ENCODE assay signal across 33 cellular contexts in the genomic region with DNA sequence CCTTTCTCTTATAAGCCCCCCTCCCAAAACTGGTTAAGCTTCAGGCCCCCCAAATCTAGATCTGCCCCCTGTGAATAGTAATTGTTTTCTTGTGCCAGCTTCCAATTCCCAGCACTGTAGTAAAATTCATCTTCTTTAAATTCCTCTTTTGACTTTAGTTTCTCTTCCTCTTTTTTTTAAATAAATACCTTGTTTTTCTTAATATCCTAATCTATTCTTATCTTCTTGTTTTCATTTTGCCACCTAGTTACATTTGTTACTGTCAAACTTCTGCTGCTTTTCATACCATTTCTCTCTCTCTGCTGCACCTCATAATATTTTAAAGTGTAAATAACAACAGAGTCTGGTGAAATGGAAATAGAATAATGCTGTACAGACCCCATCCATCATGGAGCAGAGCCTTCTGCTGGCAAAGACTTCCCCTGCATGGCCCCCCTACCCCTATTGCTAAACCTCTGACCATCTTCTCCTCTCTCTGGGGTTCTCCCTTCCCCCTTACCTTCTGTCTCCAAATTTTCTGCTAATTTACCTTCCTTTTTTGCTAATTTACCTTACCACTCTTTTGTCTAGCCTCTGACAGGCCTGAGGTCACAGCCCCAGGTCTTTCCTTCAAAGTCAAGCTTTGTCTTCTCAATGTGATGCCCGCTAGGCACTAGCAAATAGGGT.
DNase-seq lines count a peak whose midpoint lies in the region; ATAC-seq, FAIRE-seq and TF ChIP-seq lines count a peak whose summit lies in the region.
"Had no signal": no experiment of that assay in that cellular context is flagged by ENCODE, and none has a peak within 500 bp of the region (broad histone marks: within the 10 kb centered on the region; RNA-seq: fewer than 3 reads in every experiment).

No MANE protein-coding gene starts in this region.

- peaks cover 12% of the 10 kb centered on the region in 2 donors for H3K36me3 Mint-ChIP-seq in naive B cell

- no peak for TF ChIP-seq CTCF in testis (IDR thresholded peaks at IDR 0.05)

- 94 to 97% methylated on average over 1 of the region's 1 CpG for WGBS in testis, 2 donors

- peaks cover 3 to 14% (median 12%) of the 10 kb centered on the region in 7 donors for H3K9me3 Mint-ChIP-seq in naive B cell
- H3K9me3 Mint-ChIP-seq: activated CD4-positive, alpha-beta memory T cell treated with anti-CD3 and anti-CD28 coated beads, Interleukin-2, amount 10 ng/mL, durations not matched to agents 7 days and 5 days; activated T-helper 1 cell treated with anti-CD3 and anti-CD28 coated beads, Interleukin-12 subunit alpha, Interleukin-12 subunit beta, Interleukin-2, Interleukin-4 antibody, amounts not matched to agents 30 ng/mL and 10 ng/mL and 1 ng/mL, durations not matched to agents 14 hours and 24 hours and 36 hours; central memory CD8-positive, alpha-beta T cell had no signal

- peak overlapping the region; percentile 78 to 96 (median 90) for H3K27ac Mint-ChIP-seq in naive B cell
- H3K27ac Mint-ChIP-seq: activated CD4-positive, alpha-beta memory T cell treated with anti-CD3 and anti-CD28 coated beads, Interleukin-2, amount 10 ng/mL, durations not matched to agents 7 days and 5 days; activated T-helper 1 cell treated with anti-CD3 and anti-CD28 coated beads, Interleukin-12 subunit alpha, Interleukin-12 subunit beta, Interleukin-2, Interleukin-4 antibody, amounts not matched to agents 30 ng/mL and 10 ng/mL and 1 ng/mL, durations not matched to agents 14 hours and 24 hours and 36 hours; endodermal cell had no signal

- TF ChIP-seq POLR2A in GM12891 (IDR thresholded peaks at IDR 0.05; ENCODE audit: low read depth, low read length) (no peak), testis (IDR thresholded peaks at IDR 0.05) (no peak)

- intact Hi-C loops in testis (cut with DNase I; ENCODE audit: low total_unique reads): no loop called here

- FAIRE-seq in GM12891 (lab: Jason Lieb, UNC): no peak
- no peak for FAIRE-seq in HTR-8/SVneo (lab: Jason Lieb, UNC)

- H3K9me3 ChIP-seq in testis: no peaks in the 10 kb centered on the region
- H3K9me3 ChIP-seq: BE2C, body of pancreas, right lobe of liver had no signal

- no peaks in the 10 kb centered on the region for H3K27me3 ChIP-seq in testis
- H3K27me3 ChIP-seq: BE2C, body of pancreas, right lobe of liver had no signal

- ATAC-seq in naive B cell (ENCODE audit: low read depth in 2 of 2): peak; percentile 81
- ATAC-seq: body of pancreas, esophagus mucosa, right lobe of liver had no signal

- no peak overlapping the region for H3K27ac ChIP-seq in testis
- H3K27ac ChIP-seq: body of pancreas, left ventricle myocardium inferior, right lobe of liver, RWPE1, SK-N-MC had no signal

- no peak overlapping the region for H3K4me3 ChIP-seq in testis
- H3K4me3 ChIP-seq: body of pancreas, left ventricle myocardium inferior, right lobe of liver, SK-N-MC had no signal

- H3K4me3 Mint-ChIP-seq in naive B cell: peak overlapping the region; percentile 44 to 88 (median 79)
- H3K4me3 Mint-ChIP-seq: activated CD4-positive, alpha-beta memory T cell treated with anti-CD3 and anti-CD28 coated beads, Interleukin-2, amount 10 ng/mL, durations not matched to agents 7 days and 5 days; activated T-helper 1 cell treated with anti-CD3 and anti-CD28 coated beads, Interleukin-12 subunit alpha, Interleukin-12 subunit beta, Interleukin-2, Interleukin-4 antibody, amounts not matched to agents 30 ng/mL and 10 ng/mL and 1 ng/mL, durations not matched to agents 14 hours and 24 hours and 36 hours; central memory CD8-positive, alpha-beta T cell; endodermal cell had no signal

- DNase-seq in GM12891 (ENCODE audit: insufficient read length, low spot score) (no peak), NAMALWA (ENCODE audit: low spot score) (peak; percentile 36), SKM-1 (lab: John Stamatoyannopoulos, UW; ENCODE audit: unreplicated experiment) (peak; percentile 30), naive B cell (peak; percentile 48), testis (no peak), HTR-8/SVneo (ENCODE audit: insufficient read length, low spot score) (no peak), SW480 (ENCODE audit: low spot score) (no peak), T-helper 9 cell (no peak)
- DNase-seq: ACHN; activated CD4-positive, alpha-beta memory T cell treated with anti-CD3 and anti-CD28 coated beads, Interleukin-2, amount 10 ng/mL, durations not matched to agents 7 days and 5 days; activated CD8-positive, alpha-beta memory T cell treated with anti-CD3 and anti-CD28 coated beads, Interleukin-2, amount 50 U/mL, for 4 hours; activated naive CD4-positive, alpha-beta T cell treated with Interleukin-2 at 50 U/mL for 16 hours; BE2C; body of pancreas; Caco-2; dermis blood vessel endothelial cell; DMS53; endodermal cell; IMR-90; islet precursor cell; left ventricle myocardium inferior; NCI-H1417 treated with DMSO at 0.1 percent for 48 hours; NCI-H2081; NCI-H345; NCI-H69; right lobe of liver; stimulated activated CD4-positive, alpha-beta T cell treated with anti-CD3 and anti-CD28 coated beads, Interleukin-4, amount 100 ng/mL, for 1 hour; trophoblast cell had no signal

- no peaks in the 10 kb centered on the region for H3K36me3 ChIP-seq in testis (ENCODE audit: low read depth, missing control alignments)
- H3K36me3 ChIP-seq: BE2C, left ventricle myocardium inferior, right lobe of liver had no signal

- H3K4me1 Mint-ChIP-seq in naive B cell: peaks cover 55 to 75% (median 57%) of the 10 kb centered on the region in 3 donors
- H3K4me1 Mint-ChIP-seq: central memory CD8-positive, alpha-beta T cell; endodermal cell had no signal

- no peaks in the 10 kb centered on the region for H3K4me1 ChIP-seq in testis
- H3K4me1 ChIP-seq: BE2C, body of pancreas, Caco-2, left ventricle myocardium inferior, right lobe of liver had no signal

- H3K27me3 Mint-ChIP-seq in naive B cell: no peaks in the 10 kb centered on the region

TF ChIP-seq in GM12891, 5 proteins besides CTCF, POLR2A, EP300 and RAD21:
- TF ChIP-seq SPI1 (IDR thresholded peaks at IDR 0.05; ENCODE audit: low read depth, low read length): peak; percentile 54; the same call in 1 of the 2 replicates
- TF ChIP-seq POU2F2 (IDR thresholded peaks at IDR 0.05; ENCODE audit: low read depth, low read length): no peak
TF ChIP-seq in GM12891: peak in this region for 1.

Comparison
In these comparisons a context has a peak if more than half of its experiments do, and no peak if none do; other contexts are left out.
1. DNase-seq: peak in NAMALWA (single experiment), SKM-1 (single experiment) and naive B cell (single experiment); none in GM12891 (single experiment), testis (single experiment), HTR-8/SVneo (single experiment), SW480 (single experiment) and T-helper 9 cell (single experiment).